22 cellular contexts compared by ENCODE assay signal in genomic region chr6:96940322-96940721, GRCh38. TPM values are rescaled to one million over a fixed set of nuclear protein-coding genes. Genes with fewer than 3 reads are reported as not detected.
"Had no signal": no experiment of that assay in that cellular context is flagged by ENCODE, and none has a peak within 500 bp of the region (broad histone marks: within the 10 kb centered on the region; RNA-seq: fewer than 3 reads in every experiment).

No MANE protein-coding gene starts in this region.

- H3K9me3 Mint-ChIP-seq: activated naive CD8-positive, alpha-beta T cell treated with anti-CD3 and anti-CD28 coated beads for 36 hours; activated T-helper 1 cell treated with anti-CD3 and anti-CD28 coated beads, Interleukin-12 subunit alpha, Interleukin-12 subunit beta, Interleukin-2, Interleukin-4 antibody, amounts not matched to agents 30 ng/mL and 10 ng/mL and 1 ng/mL, durations not matched to agents 14 hours and 24 hours and 36 hours; central memory CD8-positive, alpha-beta T cell; neural crest cell had no signal

- DNase-seq: activated CD4-positive, CD25-positive, alpha-beta regulatory T cell treated with anti-CD3 and anti-CD28 coated beads, Interleukin-2, amount 50 U/mL, for 72 hours; activated CD8-positive, alpha-beta memory T cell treated with anti-CD3 and anti-CD28 coated beads for 24 hours; activated naive CD4-positive, alpha-beta T cell; activated naive CD8-positive, alpha-beta T cell treated with anti-CD3 and anti-CD28 coated beads for 36 hours; brain microvascular endothelial cell; colonic mucosa; erythroblast; gastrocnemius medialis; heart left ventricle; left ventricle myocardium inferior; stimulated activated CD4-positive, alpha-beta T cell treated with anti-CD3 and anti-CD28 coated beads, Interleukin-2, amount 100 ng/mL, for 24 hours; stimulated activated naive CD4-positive, alpha-beta T cell treated with Interleukin-2 at 50 U/mL for 16 hours; T1000; tibial artery had no signal

- H3K4me1 ChIP-seq: colonic mucosa, gastrocnemius medialis had no signal

- H3K4me3 Mint-ChIP-seq: activated naive CD8-positive, alpha-beta T cell treated with anti-CD3 and anti-CD28 coated beads for 36 hours; activated T-helper 1 cell treated with anti-CD3 and anti-CD28 coated beads, Interleukin-12 subunit alpha, Interleukin-12 subunit beta, Interleukin-2, Interleukin-4 antibody, amounts not matched to agents 30 ng/mL and 10 ng/mL and 1 ng/mL, durations not matched to agents 14 hours and 24 hours and 36 hours; central memory CD8-positive, alpha-beta T cell; neural crest cell had no signal

- H3K36me3 ChIP-seq: brain microvascular endothelial cell, colonic mucosa, gastrocnemius medialis, heart left ventricle, left ventricle myocardium inferior, right atrium auricular region, tibial artery had no signal

- H3K27ac Mint-ChIP-seq: activated naive CD8-positive, alpha-beta T cell treated with anti-CD3 and anti-CD28 coated beads for 36 hours; activated T-helper 1 cell treated with anti-CD3 and anti-CD28 coated beads, Interleukin-12 subunit alpha, Interleukin-12 subunit beta, Interleukin-2, Interleukin-4 antibody, amounts not matched to agents 30 ng/mL and 10 ng/mL and 1 ng/mL, durations not matched to agents 14 hours and 24 hours and 36 hours had no signal

- H3K4me1 Mint-ChIP-seq: central memory CD8-positive, alpha-beta T cell; neural crest cell had no signal

- H3K27ac ChIP-seq: brain microvascular endothelial cell, colonic mucosa, gastrocnemius medialis, heart left ventricle, left ventricle myocardium inferior, right atrium auricular region, tibial artery had no signal

- H3K9me3 ChIP-seq: colonic mucosa, gastrocnemius medialis, heart left ventricle, left ventricle myocardium inferior, right atrium auricular region, tibial artery had no signal

- H3K27me3 Mint-ChIP-seq: activated naive CD8-positive, alpha-beta T cell treated with anti-CD3 and anti-CD28 coated beads for 36 hours; central memory CD8-positive, alpha-beta T cell; progenitor cell of endocrine pancreas had no signal

- H3K27me3 ChIP-seq: brain microvascular endothelial cell, colonic mucosa, gastrocnemius medialis, heart left ventricle, right atrium auricular region, tibial artery had no signal

- H3K4me3 ChIP-seq: colonic mucosa, gastrocnemius medialis, heart left ventricle, left ventricle myocardium inferior, right atrium auricular region, tibial artery had no signal

RNA-seq across cellular contexts. Expression of gene KLHL32, which starts 15.8 kb away (rescaled TPM):
- total RNA-seq: osteoblast, skeletal muscle tissue, subcutaneous adipose tissue had no signal
